Comparison of ENCODE assay signal across 13 cellular contexts in the genomic region with DNA sequence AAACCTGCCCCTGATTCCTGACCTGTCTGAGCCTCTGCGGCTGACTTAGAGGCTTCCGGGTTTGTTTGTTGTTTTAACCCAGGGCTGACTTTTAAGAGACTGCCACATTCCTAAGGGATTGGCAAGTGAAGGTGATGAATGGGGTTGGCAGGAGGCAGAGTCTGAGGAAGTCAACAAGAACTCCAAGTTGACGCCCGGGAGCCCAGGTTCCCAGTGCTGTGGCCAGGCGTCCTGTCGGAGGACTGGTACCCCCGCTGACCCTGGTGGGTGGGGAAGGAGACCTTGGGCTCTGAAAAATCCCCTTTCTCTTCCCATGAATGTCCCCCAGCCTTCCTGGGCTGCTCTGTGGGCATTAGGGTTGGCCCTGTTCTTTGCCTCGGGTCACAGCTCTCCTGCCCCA. TPM values are rescaled to one million over a fixed set of nuclear protein-coding genes. Genes with fewer than 3 reads are reported as not detected.
A peak's percentile ranks its signal among the peaks of the same experiment; 100 is the strongest.
DNase-seq lines count a peak whose midpoint lies in the region; ATAC-seq and TF ChIP-seq lines count a peak whose summit lies in the region.
"Had no signal": no experiment of that assay in that cellular context is flagged by ENCODE, and none has a peak within 500 bp of the region (broad histone marks: within the 10 kb centered on the region; RNA-seq: fewer than 3 reads in every experiment).

No MANE protein-coding gene starts in this region.

- TF ChIP-seq CTCF in fibroblast of lung (conservative IDR thresholded peaks at IDR 0.05 in 1 of 2, IDR thresholded peaks at IDR 0.05 in 1 of 2; ENCODE audit: low read depth in 1 of 2, low read length in 2 of 2) (no peak), prostate gland (IDR thresholded peaks at IDR 0.05) (no peak)

- H3K4me1 Mint-ChIP-seq in activated naive CD8-positive, alpha-beta T cell treated with anti-CD3 and anti-CD28 coated beads for 36 hours: peaks cover 2% of the 10 kb centered on the region

- no peaks in the 10 kb centered on the region for H3K9me3 Mint-ChIP-seq in activated naive CD8-positive, alpha-beta T cell treated with anti-CD3 and anti-CD28 coated beads for 36 hours

- intact Hi-C loops in prostate gland (cut with DNase I): no loop called here

- H3K4me2 ChIP-seq in fibroblast of lung (ENCODE audit: extremely low read depth, insufficient read depth, low read length): no peak overlapping the region

- no peaks in the 10 kb centered on the region for H4K20me1 ChIP-seq in fibroblast of lung (ENCODE audit: control insufficient read depth, extremely low read depth, insufficient read depth, low read length)

- H3K27ac ChIP-seq in fibroblast of lung (ENCODE audit: insufficient read depth, low read length) (no peak overlapping the region), prostate gland (peak overlapping the region; percentile 25 to 40)
- H3K27ac ChIP-seq in effector memory CD4-positive, alpha-beta T cell (ENCODE audit: insufficient read depth, low read length, poor library complexity, severe bottlenecking): no peak overlapping the region

- no peak overlapping the region for H3K27ac Mint-ChIP-seq in activated naive CD8-positive, alpha-beta T cell treated with anti-CD3 and anti-CD28 coated beads for 36 hours
- H3K27ac Mint-ChIP-seq: activated naive CD8-positive, alpha-beta T cell had no signal

- H3K36me3 ChIP-seq in fibroblast of lung (ENCODE audit: control insufficient read depth, insufficient read depth, low read length): no peaks in the 10 kb centered on the region
- no peaks in the 10 kb centered on the region for H3K36me3 ChIP-seq in prostate gland
- no peaks in the 10 kb centered on the region for H3K36me3 ChIP-seq in effector memory CD4-positive, alpha-beta T cell (ENCODE audit: control insufficient read depth, insufficient read depth, low read length)

- H3K27me3 ChIP-seq in fibroblast of lung (ENCODE audit: control insufficient read depth, insufficient read depth, low read length): no peaks in the 10 kb centered on the region
- no peaks in the 10 kb centered on the region for H3K27me3 ChIP-seq in prostate gland (replicated peaks; ENCODE audit: insufficient read depth)
- H3K27me3 ChIP-seq in effector memory CD4-positive, alpha-beta T cell (replicated peaks; ENCODE audit: control insufficient read depth, insufficient read depth, low read length, poor library complexity, severe bottlenecking): no peaks in the 10 kb centered on the region

- H3K36me3 Mint-ChIP-seq in activated naive CD8-positive, alpha-beta T cell treated with anti-CD3 and anti-CD28 coated beads for 36 hours: no peaks in the 10 kb centered on the region

- peak; percentile 83 for DNase-seq in ELF-1 (ENCODE audit: low read depth, low spot score)
- DNase-seq in RPMI7951 (ENCODE audit: low read depth): peak; percentile 82
- DNase-seq in fibroblast of lung (ENCODE audit: low read depth in 2 of 2): peak; percentile 76 to 87
- peak; percentile 76 for DNase-seq in prostate gland (ENCODE audit: low spot score)
- no peak for DNase-seq in hippocampal formation (lab: John Stamatoyannopoulos, UW)
- DNase-seq in activated naive CD8-positive, alpha-beta T cell treated with anti-CD3 and anti-CD28 coated beads for 36 hours: no peak
- no peak for DNase-seq in effector memory CD4-positive, alpha-beta T cell
- DNase-seq: DND-41, Kasumi-1 had no signal

- H3K4me1 ChIP-seq in fibroblast of lung (ENCODE audit: control insufficient read depth, extremely low read depth, insufficient read depth, low read length) (peaks cover 12% of the 10 kb centered on the region), prostate gland (replicated peaks) (peaks cover 10% of the 10 kb centered on the region)
- peaks cover 8% of the 10 kb centered on the region for H3K4me1 ChIP-seq in effector memory CD4-positive, alpha-beta T cell (ENCODE audit: control insufficient read depth, insufficient read depth, low read length, poor library complexity, severe bottlenecking)

- no peaks in the 10 kb centered on the region for H3K27me3 Mint-ChIP-seq in activated naive CD8-positive, alpha-beta T cell treated with anti-CD3 and anti-CD28 coated beads for 36 hours
- H3K27me3 Mint-ChIP-seq: activated naive CD8-positive, alpha-beta T cell had no signal

- no peak for TF ChIP-seq POLR2A in prostate gland (IDR thresholded peaks at IDR 0.05)

- H3K4me3 ChIP-seq in fibroblast of lung (replicated peaks in 1 of 4; ENCODE audit: control extremely low read depth in 1 of 4, insufficient read depth in 1 of 4, low read depth in 3 of 4, low read length in 4 of 4): no peak overlapping the region
- H3K4me3 ChIP-seq in prostate gland: no peak overlapping the region
- H3K4me3 ChIP-seq in effector memory CD4-positive, alpha-beta T cell (ENCODE audit: insufficient read depth, low read depth, low read length, poor library complexity, severe bottlenecking): no peak overlapping the region

- 39% methylated on average over 7 of the region's 8 CpGs for WGBS in prostate gland

- no peak overlapping the region for H3K9ac ChIP-seq in fibroblast of lung (ENCODE audit: insufficient read depth, low read length)

- no peak for ATAC-seq in GM21723 (IDR thresholded peaks at IDR 0.05; ENCODE audit: unreplicated experiment)

- H2AFZ ChIP-seq in fibroblast of lung (ENCODE audit: low read length): no peak overlapping the region

- H3K9me3 ChIP-seq in fibroblast of lung (ENCODE audit: control insufficient read depth, insufficient read depth, low read depth, low read length): no peaks in the 10 kb centered on the region
- no peaks in the 10 kb centered on the region for H3K9me3 ChIP-seq in prostate gland
- peaks cover 7% of the 10 kb centered on the region for H3K9me3 ChIP-seq in effector memory CD4-positive, alpha-beta T cell (ENCODE audit: control insufficient read depth, low read length)

- H3K79me2 ChIP-seq in fibroblast of lung (ENCODE audit: control insufficient read depth, insufficient read depth, low read length): no peaks in the 10 kb centered on the region

- no peak overlapping the region for H3K4me3 Mint-ChIP-seq in activated naive CD8-positive, alpha-beta T cell treated with anti-CD3 and anti-CD28 coated beads for 36 hours
- H3K4me3 Mint-ChIP-seq: activated naive CD8-positive, alpha-beta T cell had no signal

RNA-seq across cellular contexts. Expression of a gene that starts 19.7 kb away (rescaled TPM):
- total RNA-seq in RPMI7951 (2014; rRNA removed; shearing (Covaris generic)): not detected in 2 replicates
- not detected in 2 replicates for total RNA-seq in fibroblast of lung
- polyA plus RNA-seq in fibroblast of lung: not detected in 2 replicates
- polyA plus RNA-seq in fibroblast of lung (2012): not detected in 2 replicates
- polyA minus RNA-seq in fibroblast of lung (ENCODE audit: low replicate concordance): not detected in 2 replicates
- under 1 TPM in 1 of 2 donors, not detected in 1; 0.34 TPM for total RNA-seq in prostate gland
- total RNA-seq in activated naive CD8-positive, alpha-beta T cell treated with anti-CD3 and anti-CD28 coated beads for 36 hours: not detected
- total RNA-seq: lung microvascular endothelial cell; T-helper 1 cell treated with Interleukin-12 subunit alpha and Interleukin-12 subunit beta and Interleukin-4 antibody, amounts not matched to agents 30 ng/mL and 1 ng/mL, for 36 hours had no signal

RNA-seq across cellular contexts. Expression of a gene that starts 42.6 kb away (rescaled TPM):
- 229 and 247 TPM in 2 replicates for total RNA-seq in RPMI7951 (2014; rRNA removed; shearing (Covaris generic))
- 37.0 and 51.4 TPM in 2 replicates for total RNA-seq in fibroblast of lung
- polyA plus RNA-seq in fibroblast of lung: 90.0 and 207 TPM in 2 replicates
- polyA plus RNA-seq in fibroblast of lung (2012): 78.1 and 175 TPM in 2 replicates
- polyA minus RNA-seq in fibroblast of lung (ENCODE audit: low replicate concordance): 13.9 and 96.8 TPM in 2 replicates
- total RNA-seq in prostate gland: 100 to 1,000 TPM; 103 to 383 TPM
- 10 to 100 TPM; 21.4 to 25.4 TPM for total RNA-seq in activated naive CD8-positive, alpha-beta T cell treated with anti-CD3 and anti-CD28 coated beads for 36 hours

Comparison
In these comparisons a context has a peak if more than half of its experiments do, and no peak if none do; other contexts are left out.
1. DNase-seq: peak in ELF-1 (single experiment), RPMI7951 (single experiment), fibroblast of lung (2 of 2) and prostate gland (single experiment); none in hippocampal formation (0 of 2), activated naive CD8-positive, alpha-beta T cell treated with anti-CD3 and anti-CD28 coated beads for 36 hours (single experiment) and effector memory CD4-positive, alpha-beta T cell (0 of 3).
2. H3K27ac ChIP-seq: peak in prostate gland (2 of 2); none in fibroblast of lung (single experiment) and effector memory CD4-positive, alpha-beta T cell (single experiment).